20 cellular contexts compared by ENCODE assay signal in the genomic region with DNA sequence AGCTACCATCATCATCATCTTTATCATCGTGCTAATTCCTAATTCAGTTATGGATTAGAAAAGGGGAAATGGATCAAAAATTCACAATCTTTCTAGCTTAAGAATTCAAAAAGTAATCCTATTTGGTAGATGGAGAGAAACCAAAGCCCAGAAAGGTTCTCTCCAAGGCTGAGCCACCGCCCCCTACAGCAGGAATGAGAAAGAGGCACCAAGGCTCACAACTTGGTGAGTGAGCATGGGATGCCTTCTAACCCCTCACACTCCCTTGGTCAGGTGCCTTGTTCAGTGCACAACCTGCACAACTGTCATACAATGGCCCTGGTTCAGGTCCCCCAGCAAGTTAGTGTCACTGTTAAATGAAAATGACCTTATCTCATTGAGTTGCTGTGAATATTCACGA.
"Had no signal": no experiment of that assay in that cellular context is flagged by ENCODE, and none has a peak within 500 bp of the region (broad histone marks: within the 10 kb centered on the region; RNA-seq: fewer than 3 reads in every experiment).

No MANE protein-coding gene starts in this region.

- H3K4me1 ChIP-seq: breast epithelium, prostate gland had no signal

- DNase-seq: activated B cell treated with CpG ODN at 0.5 μM for 24 hours; activated CD4-positive, alpha-beta memory T cell treated with anti-CD3 and anti-CD28 coated beads for 36 hours; activated CD4-positive, alpha-beta T cell treated with anti-CD3 and anti-CD28 coated beads for 4 hours; activated effector memory CD4-positive, alpha-beta T cell treated with Interleukin-2 at 50 U/mL for 16 hours; activated naive CD4-positive, alpha-beta T cell treated with anti-CD3 and anti-CD28 coated beads for 36 hours; activated naive CD8-positive, alpha-beta T cell treated with anti-CD3 and anti-CD28 coated beads, Interleukin-2, amount 10 ng/mL, durations not matched to agents 7 days and 5 days; activated T-cell treated with anti-CD3 and anti-CD28 coated beads, Interleukin-2, amount 50 U/mL, for 72 hours; amniotic stem cell; foreskin fibroblast; left ventricle myocardium superior; mammary epithelial cell; midbrain; natural killer cell; stimulated activated CD4-positive, alpha-beta T cell treated with anti-CD3 and anti-CD28 coated beads, Interleukin-4, amount 100 ng/mL, for 24 hours; stimulated activated naive CD4-positive, alpha-beta T cell treated with Interleukin-2 at 50 U/mL for 16 hours; T-helper 9 cell; upper lobe of left lung had no signal

- H3K36me3 ChIP-seq: breast epithelium, prostate gland, upper lobe of left lung had no signal

- H3K9me3 ChIP-seq: breast epithelium, prostate gland, upper lobe of left lung had no signal

- H3K27ac ChIP-seq: breast epithelium, prostate gland, upper lobe of left lung had no signal

- FAIRE-seq: colon had no signal

- H3K27me3 ChIP-seq: breast epithelium, upper lobe of left lung had no signal

- ATAC-seq: activated T-cell treated with anti-CD3 and anti-CD28 coated beads, Interleukin-2, amount 50 U/mL, for 72 hours; left ventricle myocardium superior; natural killer cell had no signal

- H3K4me3 ChIP-seq: breast epithelium, prostate gland, upper lobe of left lung had no signal
